21 cellular contexts compared by ENCODE assay signal in genomic region chr9:137191691-137192447, GRCh38.
DNase-seq lines count a peak whose midpoint lies in the region; ATAC-seq and TF ChIP-seq lines count a peak whose summit lies in the region.
"Had no signal": no experiment of that assay in that cellular context is flagged by ENCODE, and none has a peak within 500 bp of the region (broad histone marks: within the 10 kb centered on the region; RNA-seq: fewer than 3 reads in every experiment).

No MANE protein-coding gene starts in this region.

- ATAC-seq in HG03139 (IDR thresholded peaks at IDR 0.05; ENCODE audit: unreplicated experiment): no peak
- no peak for ATAC-seq in HG02678 (IDR thresholded peaks at IDR 0.05; ENCODE audit: unreplicated experiment)

- no peak for DNase-seq in RWPE1 (ENCODE audit: low spot score)
- DNase-seq in caudate nucleus (lab: John Stamatoyannopoulos, UW): peak in 54 of 61 donors; percentile 18 to 91 (median 71)
- DNase-seq in midbrain (lab: John Stamatoyannopoulos, UW): peak; percentile 60
- DNase-seq in substantia nigra (lab: John Stamatoyannopoulos, UW): peak in 46 of 49 donors; percentile 20 to 90 (median 68)
- DNase-seq in activated CD4-positive, alpha-beta T cell treated with anti-CD3 and anti-CD28 coated beads, Interleukin-2, amount 50 U/mL, for 1 hour: no peak
- DNase-seq: activated CD4-positive, alpha-beta T cell treated with anti-CD3 and anti-CD28 coated beads for 1 hour; activated gamma-delta T cell; activated T-cell treated with anti-CD3 and anti-CD28 coated beads for 4 hours; CD4-positive, CD25-positive, alpha-beta regulatory T cell; colonic mucosa; effector memory CD4-positive, alpha-beta T cell; EL; HCEC 1CT; naive B cell; NCI-H1417 treated with DMSO at 0.1 percent for 48 hours; NCI-H2107; NCI-H774; RPMI8226 had no signal

- POLR2A ChIA-PET in RWPE1 (lab: Yijun Ruan, JAX; ENCODE audit: low non-redundant PET): interaction anchor here (0.6 kb wide), 1 partner anchor 35 kb away, joined by 6 read pairs; the partner anchor contains the start of gene RNF224

- CTCF ChIA-PET in RWPE1 (lab: Yijun Ruan, JAX): interaction anchor here (0.5 to 3.4 kb wide), 5 partner anchors 24 to 118 kb away, joined by 3 to 22 read pairs (median 5); no protein-coding TSS in a partner anchor

- H3K27ac ChIP-seq in RWPE1 (peak overlapping the region; percentile 99), caudate nucleus (ENCODE audit: low read depth, low read length) (peak overlapping the region; percentile 100), substantia nigra (ENCODE audit: low read depth, low read length, poor library complexity, severe bottlenecking) (peak overlapping the region; percentile 100)
- H3K27ac ChIP-seq: colonic mucosa, neutrophil had no signal

- no peak for TF ChIP-seq CTCF in RWPE1 (conservative IDR thresholded peaks at IDR 0.05; ENCODE audit: low read depth)

Comparison
In these comparisons a context has a peak if more than half of its experiments do, and no peak if none do; other contexts are left out.
1. DNase-seq: peak in caudate nucleus (54 of 61), midbrain (single experiment) and substantia nigra (46 of 49); none in RWPE1 (single experiment) and activated CD4-positive, alpha-beta T cell treated with anti-CD3 and anti-CD28 coated beads, Interleukin-2, amount 50 U/mL, for 1 hour (single experiment).
2. Peak in every context shown above with its lines, with median percentiles within 50 percentile points of each other: H3K27ac ChIP-seq.